6 cellular contexts compared by ENCODE assay signal in the genomic region with DNA sequence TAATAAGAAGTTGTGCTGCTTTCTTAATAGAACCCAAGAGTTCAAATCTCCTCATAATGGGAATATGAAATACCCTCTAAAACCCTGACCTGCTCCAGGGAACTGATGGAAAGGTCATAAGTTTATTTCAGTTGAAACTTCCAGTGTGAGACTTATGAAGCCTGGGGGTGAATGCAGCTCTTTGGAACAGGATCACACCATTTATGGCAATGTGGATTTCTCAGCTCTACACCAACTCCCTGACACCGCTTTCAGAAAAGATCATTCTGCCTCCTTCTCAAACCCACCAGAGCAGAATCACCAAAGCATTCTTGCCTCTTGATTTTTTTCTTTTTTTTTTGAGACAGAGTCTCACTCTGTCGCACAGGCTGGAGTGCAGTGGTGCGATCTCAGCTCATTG.
"Had no signal": no experiment of that assay in that cellular context is flagged by ENCODE, and none has a peak within 500 bp of the region (broad histone marks: within the 10 kb centered on the region; RNA-seq: fewer than 3 reads in every experiment).

No MANE protein-coding gene starts in this region.

- DNase-seq: H9, HCEC 1CT had no signal

- H3K4me1 Mint-ChIP-seq: GM23338, H9, IgD-negative memory B cell had no signal

- H3K36me3 Mint-ChIP-seq: IgD-negative memory B cell had no signal

- H3K27ac ChIP-seq: HL-60 had no signal

- H3K27ac Mint-ChIP-seq: GM23338, IgD-negative memory B cell had no signal

- ATAC-seq: GM23338, HepG2 had no signal

- H3K4me3 ChIP-seq: GM23338 had no signal

- H3K9me3 Mint-ChIP-seq: GM23338, H9, IgD-negative memory B cell had no signal

- H3K27me3 Mint-ChIP-seq: IgD-negative memory B cell had no signal

- H3K4me3 Mint-ChIP-seq: GM23338, H9, IgD-negative memory B cell had no signal
